23 cellular contexts compared by ENCODE assay signal in the genomic region with DNA sequence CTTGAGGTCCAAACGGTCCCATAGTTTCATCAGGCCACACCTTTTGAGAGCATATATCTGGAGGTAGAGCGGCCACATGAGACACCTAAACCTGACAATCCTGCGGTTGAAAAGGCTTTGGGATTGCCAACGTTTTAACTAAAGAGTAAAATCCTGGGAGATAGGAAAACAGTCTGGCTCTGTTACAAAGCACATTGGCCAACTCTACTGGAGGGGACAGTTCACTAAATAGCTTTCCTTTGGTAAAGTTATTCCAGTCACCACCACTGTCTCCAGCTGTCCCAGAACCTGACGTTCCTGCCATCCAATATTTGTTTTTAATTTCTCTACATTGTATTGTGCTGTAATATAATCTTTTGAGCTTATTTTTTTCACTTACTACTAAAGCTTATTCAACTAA.
"Had no signal": no experiment of that assay in that cellular context is flagged by ENCODE, and none has a peak within 500 bp of the region (broad histone marks: within the 10 kb centered on the region; RNA-seq: fewer than 3 reads in every experiment).

No MANE protein-coding gene starts in this region.

- H2AFZ ChIP-seq: neural progenitor cell, parathyroid adenoma had no signal

- H3K4me1 ChIP-seq: neural progenitor cell, parathyroid adenoma, uterus had no signal

- H3K9me3 ChIP-seq: ovary, psoas muscle, stomach, thoracic aorta, thyroid gland, tibial nerve, upper lobe of right lung, uterus had no signal

- H3K36me3 ChIP-seq: neural progenitor cell, ovary, stomach, thoracic aorta, thyroid gland, tibial nerve, upper lobe of right lung, uterus had no signal

- H3K79me2 ChIP-seq: parathyroid adenoma had no signal

- ATAC-seq: naive thymus-derived CD4-positive, alpha-beta T cell; natural killer cell; psoas muscle; right cardiac atrium; sciatic nerve; upper lobe of right lung had no signal

- DNase-seq: naive thymus-derived CD4-positive, alpha-beta T cell; natural killer cell; occipital lobe; ovary; posterior cingulate gyrus; psoas muscle; right cardiac atrium; stimulated activated CD4-positive, alpha-beta T cell treated with anti-CD3 and anti-CD28 coated beads, Interleukin-15, amount 100 ng/mL, for 24 hours; stimulated activated CD4-positive, alpha-beta T cell treated with anti-CD3 and anti-CD28 coated beads, Interleukin-2, amount 100 ng/mL, for 24 hours; stimulated activated CD4-positive, alpha-beta T cell treated with anti-CD3 and anti-CD28 coated beads, Interleukin-2, amount 100 ng/mL, for 48 hours; stimulated activated CD4-positive, alpha-beta T cell treated with anti-CD3 and anti-CD28 coated beads, Interleukin-4, amount 100 ng/mL, for 24 hours; stimulated activated naive B cell treated with anti-CD40 and anti-IgM and Interleukin-4, amounts not matched to agents 10 μg/mL and 1 μg/mL and 100 μg/mL, for 72 hours; stimulated activated naive CD4-positive, alpha-beta T cell treated with Interleukin-2 at 50 U/mL for 16 hours; stomach; thyroid gland; upper lobe of right lung; uterus had no signal

- H3K27ac ChIP-seq: neural progenitor cell, ovary, parathyroid adenoma, psoas muscle, skin epidermis, stomach, thoracic aorta, thyroid gland, tibial nerve, upper lobe of right lung, uterus had no signal

- H3K4me2 ChIP-seq: neural progenitor cell had no signal

- H3K9ac ChIP-seq: neural progenitor cell, parathyroid adenoma had no signal

- H3K4me3 ChIP-seq: neural progenitor cell, ovary, psoas muscle, skin epidermis, stomach, thoracic aorta, thyroid gland, tibial nerve, upper lobe of right lung, uterus had no signal

- H3K27me3 ChIP-seq: neural progenitor cell, ovary, stomach, thyroid gland, tibial nerve, upper lobe of right lung, uterus had no signal
